22 cellular contexts compared by ENCODE assay signal in genomic region chr3:104685492-104685891, GRCh38.
DNase-seq lines count a peak whose midpoint lies in the region; ATAC-seq, FAIRE-seq and TF ChIP-seq lines count a peak whose summit lies in the region.
"Had no signal": no experiment of that assay in that cellular context is flagged by ENCODE, and none has a peak within 500 bp of the region (broad histone marks: within the 10 kb centered on the region; RNA-seq: fewer than 3 reads in every experiment).

No MANE protein-coding gene starts in this region.

- FAIRE-seq in G401.6 (lab: Jason Lieb, UNC) (peak; percentile 92), colon (lab: Jason Lieb, UNC) (peak; percentile 90), kidney (lab: Jason Lieb, UNC) (peak; percentile 97)
- FAIRE-seq: GM12892, GM18507, H1, HepG2 had no signal

- H3K9ac ChIP-seq in kidney (ENCODE audit: low read length in 2 of 2) = no peak overlapping the region

- no peaks in the 10 kb centered on the region for H3K4me1 ChIP-seq in kidney (ENCODE audit: control insufficient read depth in 1 of 2, insufficient read depth in 1 of 2, low read depth in 1 of 2, low read length in 2 of 2)

- intact Hi-C loops in kidney (cut with DNase I) = no loop called here

- no peaks in the 10 kb centered on the region for H3K36me3 ChIP-seq in kidney (ENCODE audit: control insufficient read depth in 1 of 2, insufficient read depth in 2 of 2, low read length in 2 of 2)
- H3K36me3 ChIP-seq: BE2C had no signal

- no peak for DNase-seq in kidney
- DNase-seq in NOMO-1 treated with DMSO at 0.1 percent for 48 hours (lab: John Stamatoyannopoulos, UW; ENCODE audit: unreplicated experiment) = no peak
- no peak for DNase-seq in AG08396 (ENCODE audit: low spot score)
- DNase-seq: 8988T; BE2C; C1 segment of cervical spinal cord; CD4-positive, CD25-positive, alpha-beta regulatory T cell; CD8-positive, alpha-beta memory T cell; COR-L47; DMS 273 treated with DMSO at 0.1 percent for 48 hours; DMS53; DND-41; EL; H9 had no signal

- ATAC-seq in GM19035 (IDR thresholded peaks at IDR 0.05; ENCODE audit: unreplicated experiment) (no peak), GM21619 (IDR thresholded peaks at IDR 0.05; ENCODE audit: unreplicated experiment) (no peak)
- ATAC-seq: HepG2 had no signal

- no peak overlapping the region for H3K4me3 ChIP-seq in kidney (ENCODE audit: low read length in 2 of 2)

- H3K9me3 ChIP-seq in kidney (ENCODE audit: control insufficient read depth in 1 of 2, low read length in 2 of 2) = peaks cover 0 to 2% of the 10 kb centered on the region in 2 donors
- H3K9me3 ChIP-seq: BE2C had no signal

- no peak for TF ChIP-seq CTCF in kidney (IDR thresholded peaks at IDR 0.05; ENCODE audit: borderline replicate concordance, extremely low read depth, insufficient read depth)

- H3K27ac ChIP-seq in kidney (ENCODE audit: low read depth in 2 of 2, low read length in 2 of 2) = no peak overlapping the region
